ENCODE assay signal across 8 cellular contexts in genomic region chr11:93740802-93741093, GRCh38. TPM values are rescaled to one million over a fixed set of nuclear protein-coding genes. Genes with fewer than 3 reads are reported as not detected.
DNase-seq lines count a peak whose midpoint lies in the region; ATAC-seq and TF ChIP-seq lines count a peak whose summit lies in the region.

No MANE protein-coding gene starts in this region.

- peak overlapping the region; percentile 96 for H3K4me3 Mint-ChIP-seq in Calu3 (ENCODE audit: low read depth, unreplicated experiment)
- peak overlapping the region; percentile 100 for H3K4me3 Mint-ChIP-seq in type B pancreatic cell

- peak; percentile 33 for ATAC-seq in GM21390 (IDR thresholded peaks at IDR 0.05; ENCODE audit: unreplicated experiment)

- H3K36me3 Mint-ChIP-seq in Calu3 (ENCODE audit: insufficient read depth, unreplicated experiment) (peaks cover 68% of the 10 kb centered on the region), type B pancreatic cell (peaks cover 42% of the 10 kb centered on the region)

- TF ChIP-seq POLR2A in ovary (IDR thresholded peaks at IDR 0.05): no peak

- no peaks in the 10 kb centered on the region for H3K9me3 Mint-ChIP-seq in Calu3 (ENCODE audit: low read depth, unreplicated experiment)
- no peaks in the 10 kb centered on the region for H3K9me3 Mint-ChIP-seq in type B pancreatic cell

- peak overlapping the region; percentile 99 for H3K9ac ChIP-seq in HUES48 (ENCODE audit: low read depth, low read length)

- H3K36me3 ChIP-seq in HUES48 (ENCODE audit: control insufficient read depth, insufficient read depth, low read length) (peaks cover 55% of the 10 kb centered on the region), ovary (no peaks in the 10 kb centered on the region)

- DNase-seq in Calu3 (peak; percentile 43), RKO (ENCODE audit: low spot score) (peak; percentile 67), foreskin melanocyte (peak; percentile 42), ovary (peak; percentile 37 to 71 (median 59)), type B pancreatic cell (ENCODE audit: extremely low spot score, unreplicated experiment) (no peak)
- DNase-seq in activated gamma-delta T cell treated with anti-CD3 and anti-CD28 coated beads, Interleukin-2, amount 50 U/mL, for 16 hours (ENCODE audit: low read depth): peak; percentile 45

- no peaks in the 10 kb centered on the region for H3K27me3 Mint-ChIP-seq in Calu3 (ENCODE audit: unreplicated experiment)
- H3K27me3 Mint-ChIP-seq in type B pancreatic cell: no peaks in the 10 kb centered on the region

- BruUV-seq in Calu3 (replicated peaks; lab: Mats Ljungman, UMichigan): no TSS peak

- CTCF ChIA-PET in Calu3 (lab: Charles Lee): interaction anchor here (0.6 to 2.5 kb wide), 2 partner anchors 43 to 199 kb away, joined by 3 to 9 read pairs; partner anchors contain the start of gene MED17

- intact Hi-C loops in Calu3 (cut with micrococcal nuclease; ENCODE audit: unreplicated experiment) (loop anchor here (2.0 kb wide), 1 partner anchor 44 kb away; the partner anchor contains the start of gene MED17), ovary (cut with DNase I) (loop anchor here in 3 of 4 donors (5.0 kb wide), 1 partner anchor 42 kb away; the partner anchor contains the start of gene MED17 (in 3 of the 3))

- H3K4me1 ChIP-seq in HUES48 (ENCODE audit: control insufficient read depth, insufficient read depth, low read length) (peaks cover 22% of the 10 kb centered on the region), ovary (ENCODE audit: insufficient read depth) (peaks cover 2% of the 10 kb centered on the region)

- peaks cover 25% of the 10 kb centered on the region for H3K4me1 Mint-ChIP-seq in Calu3 (ENCODE audit: low read depth, unreplicated experiment)
- H3K4me1 Mint-ChIP-seq in type B pancreatic cell (ENCODE audit: unreplicated experiment): peaks cover 37% of the 10 kb centered on the region

- no peak for TF ChIP-seq EP300 in ovary (IDR thresholded peaks at IDR 0.05)

- no peak for TF ChIP-seq CTCF in Calu3 (IDR thresholded peaks at IDR 0.05; ENCODE audit: unreplicated experiment)
- TF ChIP-seq CTCF in ovary (IDR thresholded peaks at IDR 0.05): peak in 1 of 3 donors; percentile 8
- no peak for TF ChIP-seq CTCF in type B pancreatic cell (conservative IDR thresholded peaks at IDR 0.05)

- H3K27me3 ChIP-seq in HUES48 (ENCODE audit: control insufficient read depth, insufficient read depth, low read length) (no peaks in the 10 kb centered on the region), ovary (no peaks in the 10 kb centered on the region)

- H3K27ac Mint-ChIP-seq in Calu3 (ENCODE audit: unreplicated experiment) (peak overlapping the region; percentile 99), type B pancreatic cell (peak overlapping the region; percentile 99)

- no peaks in the 10 kb centered on the region for H3K9me3 ChIP-seq in HUES48 (ENCODE audit: control insufficient read depth, insufficient read depth, low read length)
- H3K9me3 ChIP-seq in ovary: no peaks in the 10 kb centered on the region

- H3K4me3 ChIP-seq in HUES48 (ENCODE audit: low read depth, low read length): peak overlapping the region; percentile 96
- peak overlapping the region; percentile 87 for H3K4me3 ChIP-seq in ovary

- H3K27ac ChIP-seq in HUES48 (ENCODE audit: low read depth, low read length) (peak overlapping the region; percentile 94), ovary (peak overlapping the region; percentile 69 to 92)

- WGBS in ovary, 3 donors: 0 to 1% (median 0%) methylated on average over 18 of the region's 18 CpGs

RNA-seq across cellular contexts. Expression of gene TAF1D, which starts 0.5 kb away (rescaled TPM):
- total RNA-seq in Calu3 (2022): 98.9 and 107 TPM in 2 replicates
- 100 to 1,000 TPM in 6 of 7 donors, 10 to 100 TPM in 1; 73.7 to 155 (median 109) TPM for total RNA-seq in ovary
- 10 to 100 TPM; 98.0 to 99.6 TPM for polyA plus RNA-seq in ovary
- 126 and 143 TPM in 2 replicates for total RNA-seq in type B pancreatic cell (ENCODE audit: low replicate concordance)

RNA-seq across cellular contexts. Expression of gene C11orf54, which starts 0.7 kb away (rescaled TPM):
- total RNA-seq in Calu3 (2022) (14.7 and 17.1 TPM in 2 replicates), ovary (10 to 100 TPM; 28.4 to 48.0 (median 36.0) TPM), type B pancreatic cell (ENCODE audit: low replicate concordance) (25.6 and 29.9 TPM in 2 replicates)
- polyA plus RNA-seq in ovary: 10 to 100 TPM; 22.8 to 38.6 TPM

RNA-seq across cellular contexts. Expression of gene MED17, which starts 43.3 kb away (rescaled TPM):
- total RNA-seq in Calu3 (2022): 24.6 and 27.5 TPM in 2 replicates
- total RNA-seq in ovary: 10 to 100 TPM; 26.9 to 38.3 (median 33.4) TPM
- 10 to 100 TPM; 24.9 to 30.8 TPM for polyA plus RNA-seq in ovary
- 49.8 and 53.3 TPM in 2 replicates for total RNA-seq in type B pancreatic cell (ENCODE audit: low replicate concordance)
